8 cellular contexts compared by ENCODE assay signal in the genomic region with DNA sequence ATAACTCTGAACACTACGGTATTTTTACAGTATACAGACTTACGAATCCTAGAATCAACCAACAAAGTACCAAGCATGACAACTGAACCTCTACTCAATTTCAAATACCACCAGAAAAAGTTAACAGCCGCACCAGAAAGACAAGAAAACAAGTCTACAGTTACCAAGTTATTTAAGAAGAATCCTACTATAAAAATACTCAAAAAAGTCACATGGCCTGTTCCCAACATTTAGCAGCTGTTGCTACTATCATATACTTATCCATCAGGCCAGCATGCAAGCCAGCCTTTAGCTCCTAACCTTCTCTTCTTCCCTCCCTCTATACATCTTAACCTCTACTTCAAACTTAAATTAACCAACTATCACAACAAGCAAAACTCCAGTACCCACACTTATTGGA. TPM values are rescaled to one million over a fixed set of nuclear protein-coding genes. Genes with fewer than 3 reads are reported as not detected.
A peak's percentile ranks its signal among the peaks of the same experiment; 100 is the strongest.
DNase-seq lines count a peak whose midpoint lies in the region; ATAC-seq, FAIRE-seq and TF ChIP-seq lines count a peak whose summit lies in the region.

No MANE protein-coding gene starts in this region.

- H3K4me3 ChIP-seq in LNCaP clone FGC (ENCODE audit: low read depth, low read length) (peak overlapping the region; percentile 87), duodenal mucosa (ENCODE audit: low read depth in 1 of 2, low read length in 2 of 2) (peak overlapping the region; percentile 81 to 99), small intestine (ENCODE audit: low read depth in 1 of 2, low read length in 2 of 2) (peak overlapping the region in 1 of 2 donors; percentile 99)

- H3K36me3 ChIP-seq in duodenal mucosa (ENCODE audit: control insufficient read depth in 1 of 2, insufficient read depth in 2 of 2, low read length in 2 of 2) (peaks cover 17 to 40% of the 10 kb centered on the region in 2 donors), small intestine (ENCODE audit: control insufficient read depth in 2 of 2, insufficient read depth in 2 of 2, low read length in 2 of 2) (peaks cover 2 to 8% of the 10 kb centered on the region in 2 donors)

- peak overlapping the region; percentile 100 for H3K27ac Mint-ChIP-seq in CD4-positive, alpha-beta T cell
- H3K27ac Mint-ChIP-seq in nephron, result peak overlapping the region; percentile 89 to 100 (median 94)

- FAIRE-seq in small intestine (lab: Jason Lieb, UNC), result no peak

- intact Hi-C loops in CD4-positive, alpha-beta T cell (cut with DNase I, micrococcal nuclease), result loop anchor here in 1 of 2 experiments (10.0 kb wide), 1 partner anchor 1776 kb away; no protein-coding TSS in a partner anchor

- POLR2A ChIA-PET in CD4-positive, alpha-beta T cell (lab: Charles Lee), result interaction anchor here (1.6 to 9.8 kb wide), 4 partner anchors 9 to 47 kb away, joined by 6 to 849 read pairs (median 156); a partner anchor contains a TSS

- H3K36me3 Mint-ChIP-seq in CD4-positive, alpha-beta T cell (ENCODE audit: low read depth), result peaks cover 82% of the 10 kb centered on the region
- H3K36me3 Mint-ChIP-seq in nephron (ENCODE audit: low read depth), result peaks cover 55% of the 10 kb centered on the region

- H3K4me3 Mint-ChIP-seq in CD4-positive, alpha-beta T cell, result peak overlapping the region; percentile 100
- H3K4me3 Mint-ChIP-seq in nephron, result peak overlapping the region; percentile 89 to 96 (median 93)

- no peaks in the 10 kb centered on the region for H3K27me3 ChIP-seq in CD4-positive, alpha-beta T cell (ENCODE audit: control insufficient read depth, insufficient read depth, low read length)
- H3K27me3 ChIP-seq in duodenal mucosa (ENCODE audit: control insufficient read depth in 1 of 2, insufficient read depth in 2 of 2, low read length in 2 of 2), result no peaks in the 10 kb centered on the region
- H3K27me3 ChIP-seq in small intestine (ENCODE audit: control insufficient read depth in 2 of 2, insufficient read depth in 2 of 2, low read length in 2 of 2), result no peaks in the 10 kb centered on the region

- no peaks in the 10 kb centered on the region for H3K27me3 Mint-ChIP-seq in CD4-positive, alpha-beta T cell
- no peaks in the 10 kb centered on the region for H3K27me3 Mint-ChIP-seq in nephron (ENCODE audit: low read depth)

- CTCF ChIA-PET in CD4-positive, alpha-beta T cell (lab: Charles Lee), result interaction anchor here (1.2 to 1.4 kb wide), 3 partner anchors 25 to 47 kb away, joined by 3 to 4 read pairs (median 3); a partner anchor contains a TSS

- peaks cover 20 to 34% of the 10 kb centered on the region in 2 donors for H3K4me1 ChIP-seq in duodenal mucosa (ENCODE audit: control insufficient read depth in 1 of 2, insufficient read depth in 2 of 2, low read length in 2 of 2)
- peaks cover 0 to 8% of the 10 kb centered on the region in 2 donors for H3K4me1 ChIP-seq in small intestine (ENCODE audit: control insufficient read depth in 2 of 2, insufficient read depth in 1 of 2, low read depth in 1 of 2, low read length in 1 of 2)

- peaks cover 69% of the 10 kb centered on the region for H3K4me1 Mint-ChIP-seq in CD4-positive, alpha-beta T cell (ENCODE audit: low read depth)
- H3K4me1 Mint-ChIP-seq in nephron, result peaks cover 64% of the 10 kb centered on the region

- H3K27ac ChIP-seq in CD4-positive, alpha-beta T cell (ENCODE audit: low read depth, low read length), result no peak overlapping the region
- H3K27ac ChIP-seq in duodenal mucosa (ENCODE audit: low read depth, low read length), result no peak overlapping the region
- no peak overlapping the region for H3K27ac ChIP-seq in small intestine (ENCODE audit: low read depth in 1 of 2, low read length in 1 of 2)

- peak overlapping the region; percentile 9 to 99 for H3K9ac ChIP-seq in duodenal mucosa (ENCODE audit: low read depth in 1 of 2, low read length in 2 of 2)

- no peak for ATAC-seq in CD4-positive, alpha-beta T cell (ENCODE audit: poor library complexity)
- ATAC-seq in GM21526 (IDR thresholded peaks at IDR 0.05; ENCODE audit: low FRiP score, unreplicated experiment), result no peak

- no peaks in the 10 kb centered on the region for H3K9me3 Mint-ChIP-seq in CD4-positive, alpha-beta T cell
- H3K9me3 Mint-ChIP-seq in nephron, result no peaks in the 10 kb centered on the region

- DNase-seq in CD4-positive, alpha-beta T cell, result no peak
- DNase-seq in LNCaP clone FGC (ENCODE audit: low read depth) (no peak), small intestine (no peak), NCI-H1105 (lab: John Stamatoyannopoulos, UW) (no peak), D341Med (ENCODE audit: low spot score) (no peak)

- TF ChIP-seq CTCF in CD4-positive, alpha-beta T cell (IDR thresholded peaks at IDR 0.05), result no peak
- TF ChIP-seq CTCF in LNCaP clone FGC (IDR thresholded peaks at IDR 0.05; ENCODE audit: control insufficient read depth, extremely low read depth, insufficient read depth), result no peak
- TF ChIP-seq CTCF in nephron (IDR thresholded peaks at IDR 0.05; ENCODE audit: unreplicated experiment in 3 of 3), result no peak

- H3K9me3 ChIP-seq in CD4-positive, alpha-beta T cell (ENCODE audit: control insufficient read depth, low read length), result no peaks in the 10 kb centered on the region
- H3K9me3 ChIP-seq in duodenal mucosa (ENCODE audit: control insufficient read depth in 1 of 2, low read length in 2 of 2) (no peaks in the 10 kb centered on the region), small intestine (ENCODE audit: control insufficient read depth, low read depth) (no peaks in the 10 kb centered on the region)

- WGBS in small intestine, 3 donors, result 6 to 24% (median 12%) methylated on average over 3 of the region's 3 CpGs

RNA-seq across cellular contexts. Expression of a gene that starts 1.9 kb away (rescaled TPM):
- total RNA-seq in CD4-positive, alpha-beta T cell, result 10 to 100 TPM; 53.2 to 58.3 TPM
- polyA plus RNA-seq in small intestine, result 10 to 100 TPM; 23.0 to 55.5 (median 27.3) TPM

RNA-seq across cellular contexts. Expression of a gene that starts 47.1 kb away (rescaled TPM):
- total RNA-seq in CD4-positive, alpha-beta T cell, result 10 to 100 TPM; 30.8 to 31.5 TPM
- polyA plus RNA-seq in small intestine, result 10 to 100 TPM; 43.2 to 63.3 (median 44.7) TPM
